9 cellular contexts compared by ENCODE assay signal in the genomic region with DNA sequence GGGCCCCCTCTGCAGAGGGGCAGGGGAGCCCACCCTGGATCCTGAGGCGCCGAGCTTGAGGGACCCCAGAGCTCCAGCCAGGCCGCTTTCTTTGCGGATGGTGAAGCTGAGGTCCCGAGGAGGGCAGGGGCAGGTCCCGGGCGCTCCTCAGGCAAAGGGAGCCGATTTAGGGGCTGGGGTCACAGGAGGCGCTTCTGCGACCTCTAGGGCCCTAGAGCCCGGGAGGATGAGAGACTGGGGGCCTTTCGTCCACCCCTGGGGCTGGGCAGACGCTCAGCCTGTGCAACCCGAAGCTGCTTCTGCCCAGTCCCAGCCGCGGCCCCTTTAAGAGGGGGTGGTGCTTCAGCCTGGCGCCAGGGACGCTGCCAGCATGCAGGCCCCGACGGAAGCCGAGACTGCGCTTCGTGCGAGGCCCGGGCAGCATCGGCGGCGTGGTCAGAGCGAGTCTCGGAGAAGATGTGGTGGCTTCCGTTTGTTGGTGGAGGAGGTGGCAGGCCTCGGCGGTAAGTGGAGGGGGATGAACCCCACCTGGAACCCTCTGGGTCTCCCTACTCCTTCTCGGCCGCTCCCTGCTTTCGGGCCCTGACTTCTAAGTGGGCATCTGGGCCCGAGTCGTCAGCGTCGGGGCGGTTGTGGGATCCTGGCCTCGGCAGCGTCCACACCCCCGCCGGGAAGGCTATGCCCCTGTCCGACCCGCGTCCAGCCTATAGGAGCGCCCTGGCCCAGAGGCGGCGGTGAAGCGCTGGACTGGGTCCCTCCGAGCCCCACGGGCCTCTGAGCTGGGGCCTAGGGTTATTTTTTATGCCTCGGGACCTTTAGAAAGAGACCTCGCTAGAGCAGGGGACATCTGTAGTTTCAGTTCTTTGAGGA. TPM values are rescaled to one million over a fixed set of nuclear protein-coding genes. Genes with fewer than 3 reads are reported as not detected.
DNase-seq lines count a peak whose midpoint lies in the region; ATAC-seq and TF ChIP-seq lines count a peak whose summit lies in the region.
"Not testable (repeated sequence)": the region's sequence is repeated elsewhere in the genome, so short reads cannot be mapped to it uniquely, and the experiment has no call there.
"Had no signal": no experiment of that assay in that cellular context is flagged by ENCODE, and none has a peak within 500 bp of the region (broad histone marks: within the 10 kb centered on the region; RNA-seq: fewer than 3 reads in every experiment).

No MANE protein-coding gene starts in this region.

- in situ Hi-C loops in transverse colon (cut with MboI; ENCODE audit: low pct_ligation_motif_present in 1 of 4, low pct_unique_long_range_greater_than_20kb in 1 of 4, low sequenced_read_pairs in 3 of 4) = not testable (repeated sequence)

- peaks cover 14% of the 10 kb centered on the region for H3K27me3 Mint-ChIP-seq in activated naive CD4-positive, alpha-beta T cell treated with anti-CD3 and anti-CD28 coated beads, Interleukin-2, amount 50 U/mL, for 24 hours
- H3K27me3 Mint-ChIP-seq in naive thymus-derived CD4-positive, alpha-beta T cell = peaks cover 10 to 26% (median 15%) of the 10 kb centered on the region in 5 donors

- TF ChIP-seq CTCF in fibroblast of the aortic adventitia (IDR thresholded peaks at IDR 0.05; ENCODE audit: insufficient read depth, low read length); transverse colon (IDR thresholded peaks at IDR 0.05): not testable (repeated sequence)

- H3K27ac ChIP-seq in naive thymus-derived CD4-positive, alpha-beta T cell (ENCODE audit: low read depth, low read length) = not testable (repeated sequence)
- peak overlapping the region in 3 of 4 donors; percentile 16 to 37 (median 32) for H3K27ac ChIP-seq in transverse colon

- peak; percentile 60 for DNase-seq in EH (ENCODE audit: low read depth)
- peak; percentile 70 for DNase-seq in HK-2 (ENCODE audit: unreplicated experiment)
- peak; percentile 51 for DNase-seq in RPMI7951 (ENCODE audit: low read depth)
- DNase-seq in fibroblast of the aortic adventitia (ENCODE audit: low read depth); transverse colon: not testable (repeated sequence)
- peak in 4 of 9 donors; percentile 7 to 22 (median 12) for DNase-seq in naive thymus-derived CD4-positive, alpha-beta T cell

- CTCF ChIA-PET in naive thymus-derived CD4-positive, alpha-beta T cell (lab: Charles Lee) = not testable (repeated sequence)

- H3K9me3 Mint-ChIP-seq in activated naive CD4-positive, alpha-beta T cell treated with anti-CD3 and anti-CD28 coated beads, Interleukin-2, amount 50 U/mL, for 24 hours; naive thymus-derived CD4-positive, alpha-beta T cell: not testable (repeated sequence)

- 45% methylated on average over 23 of the region's 56 CpGs; no CpG with 5 or more reads in 1 of the 2 donors for WGBS in transverse colon (ENCODE audit: low coverage in 1 of 2), 2 donors

- H3K4me1 ChIP-seq in naive thymus-derived CD4-positive, alpha-beta T cell (ENCODE audit: control insufficient read depth in 2 of 2, insufficient read depth in 2 of 2, low read length in 2 of 2); transverse colon: not testable (repeated sequence)

- H3K36me3 ChIP-seq in naive thymus-derived CD4-positive, alpha-beta T cell (ENCODE audit: control insufficient read depth in 2 of 3, insufficient read depth in 3 of 3, low read length in 3 of 3); transverse colon: not testable (repeated sequence)

- H3K9me3 ChIP-seq in naive thymus-derived CD4-positive, alpha-beta T cell (ENCODE audit: control insufficient read depth in 2 of 3, low read length in 3 of 3); transverse colon: not testable (repeated sequence)

- not testable (repeated sequence) for H3K36me3 Mint-ChIP-seq in activated naive CD4-positive, alpha-beta T cell treated with anti-CD3 and anti-CD28 coated beads, Interleukin-2, amount 50 U/mL, for 24 hours; naive thymus-derived CD4-positive, alpha-beta T cell

- H3K27ac Mint-ChIP-seq in activated naive CD4-positive, alpha-beta T cell treated with anti-CD3 and anti-CD28 coated beads, Interleukin-2, amount 50 U/mL, for 24 hours = not testable (repeated sequence)
- H3K27ac Mint-ChIP-seq in naive thymus-derived CD4-positive, alpha-beta T cell = peak overlapping the region in 2 of 9 donors; percentile 32 to 77

- TF ChIP-seq EP300 in transverse colon (IDR thresholded peaks at IDR 0.05; ENCODE audit: low read depth) = not testable (repeated sequence)

- peak; percentile 63 for ATAC-seq in GM21825 (IDR thresholded peaks at IDR 0.05; ENCODE audit: unreplicated experiment)
- peak; percentile 81 for ATAC-seq in naive thymus-derived CD4-positive, alpha-beta T cell

- H3K27me3 ChIP-seq in naive thymus-derived CD4-positive, alpha-beta T cell (ENCODE audit: control insufficient read depth in 2 of 2, insufficient read depth in 2 of 2, low read length in 2 of 2) = not testable (repeated sequence)
- peaks cover 21% of the 10 kb centered on the region for H3K27me3 ChIP-seq in transverse colon

- H3K4me3 ChIP-seq in fibroblast of the aortic adventitia (ENCODE audit: low read depth, low read length) (peak overlapping the region; percentile 22), transverse colon (peak overlapping the region in 3 of 4 donors; percentile 16 to 40 (median 17))
- H3K4me3 ChIP-seq in naive thymus-derived CD4-positive, alpha-beta T cell (ENCODE audit: low read length) = not testable (repeated sequence)

- POLR2A ChIA-PET in naive thymus-derived CD4-positive, alpha-beta T cell (lab: Charles Lee) = interaction anchor here (1.1 kb wide), 1 partner anchor 79 kb away, joined by 3 read pairs; no protein-coding TSS in a partner anchor

- not testable (repeated sequence) for TF ChIP-seq POLR2A in transverse colon (IDR thresholded peaks at IDR 0.05)

- H3K4me3 Mint-ChIP-seq in activated naive CD4-positive, alpha-beta T cell treated with anti-CD3 and anti-CD28 coated beads, Interleukin-2, amount 50 U/mL, for 24 hours = peak overlapping the region; percentile 69
- peak overlapping the region; percentile 14 to 80 (median 60) for H3K4me3 Mint-ChIP-seq in naive thymus-derived CD4-positive, alpha-beta T cell

- intact Hi-C loops in naive thymus-derived CD4-positive, alpha-beta T cell (cut with micrococcal nuclease); transverse colon (cut with DNase I; ENCODE audit: low total_unique reads): not testable (repeated sequence)

- H3K4me1 Mint-ChIP-seq in activated naive CD4-positive, alpha-beta T cell treated with anti-CD3 and anti-CD28 coated beads, Interleukin-2, amount 50 U/mL, for 24 hours = peaks cover 17% of the 10 kb centered on the region
- peaks cover 2 to 17% (median 11%) of the 10 kb centered on the region in 7 donors for H3K4me1 Mint-ChIP-seq in naive thymus-derived CD4-positive, alpha-beta T cell

RNA-seq across cellular contexts. Expression of gene GAB4, which starts 29.1 kb away (rescaled TPM):
- total RNA-seq in RPMI7951 (2014; rRNA removed; shearing (Covaris generic)) = not detected in 2 replicates
- total RNA-seq in fibroblast of the aortic adventitia (ENCODE audit: low replicate concordance) (not detected in 2 replicates), transverse colon (not detected)
- under 1 TPM in 2 of 5 experiments, not detected in 3; 0.22 to 0.61 TPM for total RNA-seq in naive thymus-derived CD4-positive, alpha-beta T cell
- polyA plus RNA-seq in naive thymus-derived CD4-positive, alpha-beta T cell = not detected
- total RNA-seq: fibroblast of villous mesenchyme had no signal

RNA-seq across cellular contexts. Expression of gene IL17RA, which starts 47.7 kb away (rescaled TPM):
- 4.9 TPM in 2 replicates for total RNA-seq in RPMI7951 (2014; rRNA removed; shearing (Covaris generic))
- total RNA-seq in fibroblast of the aortic adventitia (ENCODE audit: low replicate concordance) (5.2 and 5.3 TPM in 2 replicates), transverse colon (10 to 100 TPM; 18.4 to 51.3 (median 32.9) TPM)
- total RNA-seq in naive thymus-derived CD4-positive, alpha-beta T cell = 10 to 100 TPM; 51.9 to 91.8 (median 76.5) TPM
- polyA plus RNA-seq in naive thymus-derived CD4-positive, alpha-beta T cell = 10 to 100 TPM; 45.8 to 69.8 TPM
